ENCODE assay signal across 33 cellular contexts in the genomic region with DNA sequence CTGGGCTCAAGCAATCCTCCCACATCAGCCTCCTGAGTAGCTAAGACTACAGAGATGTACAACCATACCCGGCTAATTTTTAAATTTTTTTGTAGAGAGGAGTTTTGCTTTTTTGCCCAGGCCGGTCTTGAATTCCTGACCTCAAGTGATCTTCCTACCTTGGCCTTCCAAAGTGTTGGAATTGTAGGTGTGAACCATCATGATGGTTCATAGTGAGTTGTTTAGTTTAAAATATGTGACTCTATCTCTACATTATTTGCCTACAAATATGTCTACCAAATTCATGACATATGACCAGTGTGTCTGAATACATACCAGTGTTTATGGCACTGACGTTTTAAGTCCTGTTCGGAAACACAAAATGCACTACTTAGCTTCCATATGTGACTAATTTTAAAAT.
"Had no signal": no experiment of that assay in that cellular context is flagged by ENCODE, and none has a peak within 500 bp of the region (broad histone marks: within the 10 kb centered on the region; RNA-seq: fewer than 3 reads in every experiment).

No MANE protein-coding gene starts in this region.

- H3K36me3 ChIP-seq: MG63 had no signal

- H3K4me3 ChIP-seq: MG63 had no signal

- H3K9me3 ChIP-seq: MG63 had no signal

- DNase-seq: Karpas-422, Kasumi-1, MG63, MM.1S, MV-4-11, NCI-H1048, NCI-H1092, NCI-H1092 treated with DMSO at 0.1 percent for 48 hours, NCI-H1105, NCI-H1105 treated with DMSO at 0.1 percent for 48 hours, NCI-H1417, NCI-H1417 treated with DMSO at 0.1 percent for 48 hours, NCI-H1436, NCI-H1436 treated with DMSO at 0.1 percent for 48 hours, NCI-H146, NCI-H1694, NCI-H1694 treated with DMSO at 0.1 percent for 48 hours, NCI-H187, NCI-H187 treated with DMSO at 0.1 percent for 48 hours, NCI-H1930, NCI-H2029, NCI-H2029 treated with DMSO at 0.1 percent for 48 hours, NCI-H2081, NCI-H2081 treated with DMSO at 0.1 percent for 48 hours, NCI-H2107, NCI-H2171, NCI-H2171 treated with DMSO at 0.1 percent for 48 hours, NCI-H2227 treated with DMSO at 0.1 percent for 48 hours, NCI-H345, NCI-H446, NCI-H446 treated with DMSO at 0.1 percent for 48 hours, NCI-H510A had no signal

- H3K27me3 ChIP-seq: MG63 had no signal

- H3K9ac ChIP-seq: KMS-11 had no signal

- H3K27ac ChIP-seq: KMS-11 had no signal

- H3K4me2 ChIP-seq: KMS-11 had no signal
